ENCODE assay signal across 1 cellular context in genomic region chr11:94581926-94582325, GRCh38.
TF ChIP-seq lines count a peak whose summit lies in the region.

No MANE protein-coding gene starts in this region.

TF ChIP-seq in GM12878, 131 proteins besides CTCF, POLR2A, EP300 and RAD21 (continued from another document):
- no peak for TF ChIP-seq ZNF592 (IDR thresholded peaks at IDR 0.05)
- no peak for TF ChIP-seq ZNF384 (IDR thresholded peaks at IDR 0.05; ENCODE audit: borderline replicate concordance, low read depth, low read length)
- no peak for TF ChIP-seq PRDM15 (CRISPR knock-in tag; IDR thresholded peaks at IDR 0.05)
- TF ChIP-seq YY1 (IDR thresholded peaks at IDR 0.05; ENCODE audit: low read depth, low read length): no peak
- TF ChIP-seq USF1 (IDR thresholded peaks at IDR 0.05; ENCODE audit: borderline replicate concordance, extremely low read length, insufficient read depth, low read depth, low read length): no peak
- no peak for TF ChIP-seq RFX5 (IDR thresholded peaks at IDR 0.05; ENCODE audit: low read depth, low read length)
- no peak for TF ChIP-seq KAT2A (conservative IDR thresholded peaks at IDR 0.05; ENCODE audit: control insufficient read depth, low read depth, low read length)
- TF ChIP-seq FOS (IDR thresholded peaks at IDR 0.05; ENCODE audit: borderline replicate concordance, extremely low read depth, insufficient read length): no peak
- TF ChIP-seq BCL3 (IDR thresholded peaks at IDR 0.05; ENCODE audit: borderline replicate concordance, insufficient read depth, low read depth, low read length, poor library complexity, severe bottlenecking): no peak
- TF ChIP-seq CHD2 (IDR thresholded peaks at IDR 0.05; ENCODE audit: borderline replicate concordance, low read depth, low read length): 0 out of 2 replicates have a peak, but pooled peaks have one; percentile 53
- no peak for TF ChIP-seq ETV6 (conservative IDR thresholded peaks at IDR 0.05 in 1 of 2, IDR thresholded peaks at IDR 0.05 in 1 of 2; ENCODE audit: borderline replicate concordance in 1 of 2, low read depth in 1 of 2)
- TF ChIP-seq RAD51 (IDR thresholded peaks at IDR 0.05): no peak
- TF ChIP-seq EZH2 (IDR thresholded peaks at IDR 0.05; ENCODE audit: borderline replicate concordance, control insufficient read depth, low read depth, low read length): no peak
- TF ChIP-seq NRF1 (conservative IDR thresholded peaks at IDR 0.05; ENCODE audit: low read depth, low read length): no peak
- TF ChIP-seq ATF2 (IDR thresholded peaks at IDR 0.05; ENCODE audit: low read length): no peak
- no peak for TF ChIP-seq MAX (IDR thresholded peaks at IDR 0.05; ENCODE audit: low read depth, low read length)
- no peak for TF ChIP-seq ZSCAN29 (IDR thresholded peaks at IDR 0.05)
- no peak for TF ChIP-seq SMAD5 (IDR thresholded peaks at IDR 0.05; ENCODE audit: low read depth)
- TF ChIP-seq ZZZ3 (IDR thresholded peaks at IDR 0.05; ENCODE audit: control insufficient read depth, insufficient read length, low read depth): no peak
- 0 out of 2 replicates have a peak, but pooled peaks have one; percentile 43 for TF ChIP-seq HDGF (IDR thresholded peaks at IDR 0.05)
- no peak for TF ChIP-seq RELA (IDR thresholded peaks at IDR 0.05; ENCODE audit: borderline replicate concordance, partially characterized antibody)
- peak; percentile 81 for TF ChIP-seq RELB (IDR thresholded peaks at IDR 0.05; ENCODE audit: low read depth)
- peak; percentile 84 for TF ChIP-seq NBN (IDR thresholded peaks at IDR 0.05)
- TF ChIP-seq HDAC6 (IDR thresholded peaks at IDR 0.05; ENCODE audit: unreplicated experiment): no peak
- TF ChIP-seq IRF4 (IDR thresholded peaks at IDR 0.05; ENCODE audit: low read depth, low read length): peak; percentile 78
- TF ChIP-seq MEF2A (IDR thresholded peaks at IDR 0.05; ENCODE audit: insufficient read depth, low read depth, low read length): no peak
- TF ChIP-seq IKZF1 (conservative IDR thresholded peaks at IDR 0.05): peak; percentile 95
- no peak for TF ChIP-seq KDM1A (IDR thresholded peaks at IDR 0.05; ENCODE audit: borderline replicate concordance)
- peak; percentile 93 to 94 for TF ChIP-seq IKZF2 (IDR thresholded peaks at IDR 0.05)
- 0 out of 2 replicates have a peak, but pooled peaks have one; percentile 23 for TF ChIP-seq NFIC (IDR thresholded peaks at IDR 0.05; ENCODE audit: low read depth, low read length)
- no peak for TF ChIP-seq E2F8 (IDR thresholded peaks at IDR 0.05; ENCODE audit: low read depth, partially characterized antibody)
- TF ChIP-seq GATAD2B (conservative IDR thresholded peaks at IDR 0.05; ENCODE audit: low read depth): peak; percentile 71
- TF ChIP-seq NR2F1 (conservative IDR thresholded peaks at IDR 0.05): 0 out of 2 replicates have a peak, but pooled peaks have one; percentile 15
- no peak for TF ChIP-seq IRF3 (IDR thresholded peaks at IDR 0.05)
- no peak for TF ChIP-seq NFYA (IDR thresholded peaks at IDR 0.05; ENCODE audit: borderline replicate concordance, low read depth, low read length)
- peak; percentile 55 for TF ChIP-seq KLF5 (IDR thresholded peaks at IDR 0.05; ENCODE audit: partially characterized antibody)
- no peak for TF ChIP-seq TCF7 (IDR thresholded peaks at IDR 0.05; ENCODE audit: borderline replicate concordance)
- no peak for TF ChIP-seq HSF1 (IDR thresholded peaks at IDR 0.05; ENCODE audit: low read depth, low read length)
- TF ChIP-seq CREM (IDR thresholded peaks at IDR 0.05; ENCODE audit: low read depth): 0 out of 2 replicates have a peak, but pooled peaks have one; percentile 22
- peak in 1 of 2 experiments; percentile 53; a peak in 1 of 3 replicates for TF ChIP-seq EGR1 (IDR thresholded peaks at IDR 0.05; ENCODE audit: borderline replicate concordance in 1 of 2, low read depth in 2 of 2, low read length in 2 of 2)
